In genomic region chr2:42967959-42968674, GRCh38 we compare ENCODE assay signal across 10 cellular contexts.
DNase-seq lines count a peak whose midpoint lies in the region; ATAC-seq, FAIRE-seq and TF ChIP-seq lines count a peak whose summit lies in the region.
"Had no signal": no experiment of that assay in that cellular context is flagged by ENCODE, and none has a peak within 500 bp of the region (broad histone marks: within the 10 kb centered on the region; RNA-seq: fewer than 3 reads in every experiment).

No MANE protein-coding gene starts in this region.

- H2AFZ ChIP-seq in H9 (ENCODE audit: low read length): no peak overlapping the region

- H3K4ac ChIP-seq in H9 (ENCODE audit: low read depth, low read length): no peak overlapping the region

- no peaks in the 10 kb centered on the region for H3K27me3 ChIP-seq in H9 (ENCODE audit: insufficient read depth, low read length)
- no peaks in the 10 kb centered on the region for H3K27me3 ChIP-seq in left lung
- no peaks in the 10 kb centered on the region for H3K27me3 ChIP-seq in testis

- intact Hi-C loops in left lung (cut with DNase I) (loop anchor here in 1 of 2 donors (10.0 kb wide), 1 partner anchor 257 kb away; the partner anchor contains the start of gene ZFP36L2), testis (cut with DNase I; ENCODE audit: low total_unique reads) (no loop called here), kidney (cut with DNase I) (no loop called here)

- no peak for TF ChIP-seq CTCF in H9 (conservative IDR thresholded peaks at IDR 0.05)
- no peak for TF ChIP-seq CTCF in astrocyte of the cerebellum (IDR thresholded peaks at IDR 0.05; ENCODE audit: low read depth, low read length, missing control alignments)
- no peak for TF ChIP-seq CTCF in left lung (IDR thresholded peaks at IDR 0.05)
- TF ChIP-seq CTCF in testis (IDR thresholded peaks at IDR 0.05): no peak
- no peak for TF ChIP-seq CTCF in kidney (IDR thresholded peaks at IDR 0.05; ENCODE audit: borderline replicate concordance, extremely low read depth, insufficient read depth)

- H2BK15ac ChIP-seq in H9 (ENCODE audit: low read depth, low read length): no peak overlapping the region

- no CpG with 5 or more reads among the region's 15 CpGs for WGBS in H9 (ENCODE audit: extremely low coverage, insufficient read length, low lambda C conversion rate)
- WGBS in testis, 2 donors: 70 to 79% methylated on average over 5 to 15 of the region's 15 CpGs

- no peaks in the 10 kb centered on the region for H3K9me3 ChIP-seq in H9 (ENCODE audit: control insufficient read depth, low read depth, low read length)
- H3K9me3 ChIP-seq in left lung: no peaks in the 10 kb centered on the region
- no peaks in the 10 kb centered on the region for H3K9me3 ChIP-seq in testis
- H3K9me3 ChIP-seq in kidney (ENCODE audit: control insufficient read depth in 1 of 2, low read length in 2 of 2): no peaks in the 10 kb centered on the region

- H3K4me2 ChIP-seq in H9 (ENCODE audit: insufficient read depth, insufficient read length, low read length): no peak overlapping the region

- no peak overlapping the region for H4K8ac ChIP-seq in H9 (replicated peaks; ENCODE audit: insufficient read length, low read depth, low read length)

- no peak overlapping the region for H3K56ac ChIP-seq in H9 (ENCODE audit: insufficient read length, low read depth, low read length)

- H3K9me3 Mint-ChIP-seq in H9: no peaks in the 10 kb centered on the region; a peak in 1 of 5 replicates

- H3K4me3 Mint-ChIP-seq in H9: no peak overlapping the region

- H3K27me3 Mint-ChIP-seq in H9 (ENCODE audit: low read depth): no peaks in the 10 kb centered on the region; the same call in 1 of the 2 replicates

- H2BK120ac ChIP-seq in H9 (ENCODE audit: low read depth, low read length, poor library complexity, severe bottlenecking): no peak overlapping the region

- in situ Hi-C loops in astrocyte of the cerebellum (cut with HindIII; ENCODE audit: low sequenced_read_pairs): no loop called here

- no peak overlapping the region for H3K27ac Mint-ChIP-seq in H9

- no peaks in the 10 kb centered on the region for H4K20me1 ChIP-seq in H9 (ENCODE audit: control insufficient read depth, insufficient read depth, insufficient read length)

- H3K36me3 ChIP-seq in left lung: no peaks in the 10 kb centered on the region
- no peaks in the 10 kb centered on the region for H3K36me3 ChIP-seq in testis (ENCODE audit: low read depth, missing control alignments)
- H3K36me3 ChIP-seq in kidney (ENCODE audit: control insufficient read depth in 1 of 2, insufficient read depth in 2 of 2, low read length in 2 of 2): no peaks in the 10 kb centered on the region

- no peak overlapping the region for H2BK5ac ChIP-seq in H9 (ENCODE audit: insufficient read length, low read length)

- H2BK12ac ChIP-seq in H9 (ENCODE audit: insufficient read length, low read depth, low read length): no peak overlapping the region

- H3T11ph ChIP-seq in H9 (ENCODE audit: low read length): no peak overlapping the region

- H3K4me3 ChIP-seq in astrocyte of the cerebellum (ENCODE audit: low read depth, low read length) (no peak overlapping the region), left lung (no peak overlapping the region), testis (no peak overlapping the region), kidney (ENCODE audit: low read length in 2 of 2) (no peak overlapping the region)

- no peak overlapping the region for H2AK5ac ChIP-seq in H9 (ENCODE audit: insufficient read length, low read length)

- H2BK20ac ChIP-seq in H9 (ENCODE audit: low read depth, low read length, poor library complexity, severe bottlenecking): no peak overlapping the region

- no peaks in the 10 kb centered on the region for H3K79me2 ChIP-seq in H9 (ENCODE audit: insufficient read depth, low read length)

- H3K4me1 Mint-ChIP-seq in H9: peaks cover under 1 to 5% of the 10 kb centered on the region in 2 experiments

- H4K91ac ChIP-seq in H9 (ENCODE audit: insufficient read length, low read depth, low read length): no peak overlapping the region

- no peak for DNase-seq in H9
- peak; percentile 78 for DNase-seq in astrocyte of the cerebellum (ENCODE audit: low read depth)
- peak in 1 of 2 donors; percentile 71 for DNase-seq in left lung
- peak; percentile 68 for DNase-seq in testis
- DNase-seq in COLO668 (lab: John Stamatoyannopoulos, UW; ENCODE audit: unreplicated experiment): no peak
- DNase-seq in activated gamma-delta T cell treated with Interleukin-2 at 50 U/mL for 16 hours: no peak
- DNase-seq in kidney: no peak
- no peak for DNase-seq in COR-L47 (lab: John Stamatoyannopoulos, UW)
- DNase-seq: GOT3 had no signal

- H4K5ac ChIP-seq in H9 (ENCODE audit: insufficient read length, low read depth, low read length): no peak overlapping the region

- peak overlapping the region; percentile 30 for H3K18ac ChIP-seq in H9 (ENCODE audit: insufficient read length, low read depth, low read length)

- H3K36me3 Mint-ChIP-seq in H9 (ENCODE audit: insufficient read depth in 1 of 3, low read depth in 3 of 3): no peaks in the 10 kb centered on the region

- H3K9ac ChIP-seq in H9 (ENCODE audit: extremely low read depth, insufficient read length, low read length): no peak overlapping the region
- no peak overlapping the region for H3K9ac ChIP-seq in kidney (ENCODE audit: low read length in 2 of 2)

- H3K14ac ChIP-seq in H9 (ENCODE audit: insufficient read depth, low read length): peak overlapping the region; percentile 69

- FAIRE-seq in kidney (lab: Jason Lieb, UNC): no peak
- FAIRE-seq: endometrium had no signal

- H3K27ac ChIP-seq in H9 (ENCODE audit: insufficient read length, low read depth, low read length) (no peak overlapping the region), left lung (peak overlapping the region in 1 of 2 donors; percentile 51), testis (peak overlapping the region; percentile 6 to 51), kidney (ENCODE audit: low read depth in 2 of 2, low read length in 2 of 2) (no peak overlapping the region)

- H3K23ac ChIP-seq in H9 (ENCODE audit: insufficient read length, low read depth, low read length): no peak overlapping the region

- no peaks in the 10 kb centered on the region for H3K23me2 ChIP-seq in H9 (ENCODE audit: insufficient read length, low read depth, low read length, poor library complexity, severe bottlenecking)

- no peaks in the 10 kb centered on the region for H3K79me1 ChIP-seq in H9 (ENCODE audit: insufficient read depth, low read depth, low read length, poor library complexity, severe bottlenecking)

- no peak for TF ChIP-seq POLR2A in testis (IDR thresholded peaks at IDR 0.05)

- H3K4me1 ChIP-seq in H9 (ENCODE audit: insufficient read depth, low read length) (no peaks in the 10 kb centered on the region), left lung (peaks cover 14 to 39% of the 10 kb centered on the region in 2 donors), testis (peaks cover 15% of the 10 kb centered on the region), kidney (ENCODE audit: control insufficient read depth in 1 of 2, insufficient read depth in 1 of 2, low read depth in 1 of 2, low read length in 2 of 2) (peaks cover 0 to 6% of the 10 kb centered on the region in 2 donors)

- peak; percentile 57 for ATAC-seq in left lung

Comparison
In these comparisons a context has a peak if more than half of its experiments do, and no peak if none do; other contexts are left out.
1. DNase-seq: peak in astrocyte of the cerebellum (single experiment) and testis (single experiment); none in H9 (single experiment), COLO668 (single experiment), activated gamma-delta T cell treated with Interleukin-2 at 50 U/mL for 16 hours (single experiment), kidney (single experiment) and COR-L47 (single experiment).
2. H3K27ac ChIP-seq: peak in testis (2 of 2); none in H9 (single experiment) and kidney (0 of 2).